In genomic region chr6:170583736-170584180, GRCh38 we compare ENCODE assay signal across 8 cellular contexts. TPM values are rescaled to one million over a fixed set of nuclear protein-coding genes. Genes with fewer than 3 reads are reported as not detected.
DNase-seq lines count a peak whose midpoint lies in the region; ATAC-seq, FAIRE-seq and TF ChIP-seq lines count a peak whose summit lies in the region.

No MANE protein-coding gene starts in this region.

- TF ChIP-seq POLR2A in right lobe of liver (IDR thresholded peaks at IDR 0.05) = no peak

- H3K9ac ChIP-seq in astrocyte (ENCODE audit: low read length) = peak overlapping the region; percentile 91

- peak overlapping the region; percentile 95 for H3K4me2 ChIP-seq in astrocyte (ENCODE audit: low read length)

- no peaks in the 10 kb centered on the region for H3K9me3 Mint-ChIP-seq in astrocyte (ENCODE audit: unreplicated experiment)

- no peaks in the 10 kb centered on the region for H3K9me3 ChIP-seq in astrocyte (ENCODE audit: insufficient read depth, low read depth, low read length)
- no peaks in the 10 kb centered on the region for H3K9me3 ChIP-seq in right lobe of liver
- H3K9me3 ChIP-seq in upper lobe of right lung = no peaks in the 10 kb centered on the region

- peaks cover 11% of the 10 kb centered on the region for H4K20me1 ChIP-seq in astrocyte (ENCODE audit: insufficient read depth, low read length)

- FAIRE-seq in astrocyte (lab: Jason Lieb, UNC) = no peak

- H3K4me1 Mint-ChIP-seq in astrocyte (ENCODE audit: low read depth, unreplicated experiment) = peaks cover 6% of the 10 kb centered on the region

- DNase-seq in astrocyte (ENCODE audit: low read depth) (no peak), right lobe of liver (no peak), upper lobe of right lung (no peak), DMS79 treated with DMSO at 0.1 percent for 48 hours (lab: John Stamatoyannopoulos, UW) (no peak), T-helper 9 cell (no peak), occipital lobe (lab: John Stamatoyannopoulos, UW) (no peak)

- H3K27ac ChIP-seq in astrocyte (ENCODE audit: low read depth, low read length) (peak overlapping the region; percentile 62), right lobe of liver (peak overlapping the region; percentile 62 to 80 (median 71)), upper lobe of right lung (peak overlapping the region; percentile 93)

- ATAC-seq in HG03135 (IDR thresholded peaks at IDR 0.05; ENCODE audit: unreplicated experiment) (peak; percentile 1), right lobe of liver (no peak), upper lobe of right lung (no peak)

- H3K27me3 Mint-ChIP-seq in astrocyte (ENCODE audit: low read depth, unreplicated experiment) = no peaks in the 10 kb centered on the region

- H3K4me3 ChIP-seq in GM08714 (ENCODE audit: low read length) (peak overlapping the region; percentile 81), astrocyte (ENCODE audit: insufficient read depth, low read depth, low read length) (peak overlapping the region; percentile 98), right lobe of liver (peak overlapping the region; percentile 72 to 99 (median 93)), upper lobe of right lung (peak overlapping the region; percentile 98)

- intact Hi-C loops in right lobe of liver (cut with DNase I) (no loop called here), upper lobe of right lung (cut with DNase I) (no loop called here)

- peaks cover 2% of the 10 kb centered on the region for H3K36me3 Mint-ChIP-seq in astrocyte (ENCODE audit: low read depth, unreplicated experiment)

- peak overlapping the region; percentile 94 for H2AFZ ChIP-seq in astrocyte (ENCODE audit: low read depth, low read length)

- H3K4me3 Mint-ChIP-seq in astrocyte (ENCODE audit: unreplicated experiment) = peak overlapping the region; percentile 96

- H3K36me3 ChIP-seq in astrocyte (ENCODE audit: insufficient read depth, low read length) = peaks cover 26% of the 10 kb centered on the region
- peaks cover 0 to 26% (median 5%) of the 10 kb centered on the region in 4 donors for H3K36me3 ChIP-seq in right lobe of liver
- H3K36me3 ChIP-seq in upper lobe of right lung = peaks cover 36% of the 10 kb centered on the region

- H3K27me3 ChIP-seq in astrocyte (ENCODE audit: insufficient read depth, low read length) (no peaks in the 10 kb centered on the region), right lobe of liver (no peaks in the 10 kb centered on the region), upper lobe of right lung (no peaks in the 10 kb centered on the region)

- H3K79me2 ChIP-seq in astrocyte (ENCODE audit: insufficient read depth, low read length) = peaks cover 35% of the 10 kb centered on the region

- peaks cover 11% of the 10 kb centered on the region for H3K4me1 ChIP-seq in astrocyte (ENCODE audit: insufficient read depth, low read length)
- H3K4me1 ChIP-seq in right lobe of liver = peaks cover 0 to 15% (median 0%) of the 10 kb centered on the region in 4 donors
- H3K4me1 ChIP-seq in upper lobe of right lung = peaks cover 18% of the 10 kb centered on the region

- H3K27ac Mint-ChIP-seq in astrocyte (ENCODE audit: unreplicated experiment) = peak overlapping the region; percentile 85

- TF ChIP-seq CTCF in astrocyte (IDR thresholded peaks at IDR 0.05; ENCODE audit: insufficient read depth, low read depth, low read length) (peak; percentile 7), right lobe of liver (IDR thresholded peaks at IDR 0.05) (peak in 1 of 4 donors; percentile 5), upper lobe of right lung (IDR thresholded peaks at IDR 0.05) (no peak)

- WGBS in right lobe of liver (ENCODE audit: insufficient coverage, low coverage, low lambda C conversion rate, missing lambda C conversion rate) = under 1% methylated on average over 12 of the region's 12 CpGs

RNA-seq across cellular contexts. Expression of gene PDCD2, which starts 0.7 kb away (rescaled TPM):
- total RNA-seq in astrocyte (60.2 and 68.4 TPM in 2 replicates), right lobe of liver (10 to 100 TPM; 22.3 to 57.8 (median 24.0) TPM), upper lobe of right lung (41.3 TPM), occipital lobe (42.6 TPM)

RNA-seq across cellular contexts. Expression of gene TBP, which starts 29.6 kb away (rescaled TPM):
- 14.2 and 19.3 TPM in 2 replicates for total RNA-seq in astrocyte
- total RNA-seq in right lobe of liver = 1 to 10 TPM; 5.3 to 9.1 (median 5.9) TPM
- total RNA-seq in upper lobe of right lung = 12.8 TPM
- total RNA-seq in occipital lobe = 15.8 TPM

RNA-seq across cellular contexts. Expression of gene PSMB1, which starts 30.7 kb away (rescaled TPM):
- 184 and 192 TPM in 2 replicates for total RNA-seq in astrocyte
- 100 to 1,000 TPM in 5 of 6 experiments, 10 to 100 TPM in 1; 90.3 to 164 (median 111) TPM for total RNA-seq in right lobe of liver
- 111 TPM for total RNA-seq in upper lobe of right lung
- total RNA-seq in occipital lobe = 203 TPM
